8 cellular contexts compared by ENCODE assay signal in genomic region chr10:103916901-103917300, GRCh38. TPM values are rescaled to one million over a fixed set of nuclear protein-coding genes. Genes with fewer than 3 reads are reported as not detected.
DNase-seq lines count a peak whose midpoint lies in the region; ATAC-seq and TF ChIP-seq lines count a peak whose summit lies in the region.

No MANE protein-coding gene starts in this region.

- no peaks in the 10 kb centered on the region for H3K36me3 ChIP-seq in adrenal gland (replicated peaks in 1 of 2)
- H3K36me3 ChIP-seq in right lobe of liver = no peaks in the 10 kb centered on the region
- H3K36me3 ChIP-seq in tibial artery = peaks cover 0 to 9% (median 0%) of the 10 kb centered on the region in 3 donors

- H3K27me3 ChIP-seq in adrenal gland (no peaks in the 10 kb centered on the region), right lobe of liver (no peaks in the 10 kb centered on the region), tibial artery (no peaks in the 10 kb centered on the region)

- intact Hi-C loops in adrenal gland (cut with DNase I) = loop anchor here in 1 of 2 donors (5.0 kb wide), 1 partner anchor 50 kb away; the partner anchor contains the start of gene SLK
- intact Hi-C loops in right lobe of liver (cut with DNase I) = no loop called here
- intact Hi-C loops in tibial artery (cut with DNase I; ENCODE audit: low total_unique reads) = no loop called here

- no peak for TF ChIP-seq CTCF in adrenal gland (IDR thresholded peaks at IDR 0.05)
- TF ChIP-seq CTCF in right lobe of liver (IDR thresholded peaks at IDR 0.05) = no peak
- no peak for TF ChIP-seq CTCF in tibial artery (IDR thresholded peaks at IDR 0.05)

- DNase-seq in activated T-cell treated with anti-CD3 and anti-CD28 coated beads, Interleukin-2, amount 50 U/mL, for 1 hour = peak; percentile 28
- DNase-seq in activated T-cell treated with anti-CD3 and anti-CD28 coated beads for 4 hours = no peak
- no peak for DNase-seq in adrenal gland
- DNase-seq in right lobe of liver = no peak
- no peak for DNase-seq in tibial artery
- DNase-seq in inferior parietal cortex (ENCODE audit: extremely low spot score) = no peak
- DNase-seq in NCI-H69 (lab: John Stamatoyannopoulos, UW) = no peak
- DNase-seq in stimulated activated naive CD4-positive, alpha-beta T cell (lab: John Stamatoyannopoulos, UW) = no peak

- H3K4me1 ChIP-seq in adrenal gland (replicated peaks in 1 of 2) = peaks cover 28 to 31% of the 10 kb centered on the region in 2 donors
- peaks cover 0 to 26% (median 8%) of the 10 kb centered on the region in 4 donors for H3K4me1 ChIP-seq in right lobe of liver
- H3K4me1 ChIP-seq in tibial artery = peaks cover 0 to 31% (median 22%) of the 10 kb centered on the region in 4 donors

- 18 to 25% (median 20%) methylated on average over 2 of the region's 2 CpGs for WGBS in adrenal gland, 4 donors
- WGBS in right lobe of liver (ENCODE audit: insufficient coverage, low coverage, low lambda C conversion rate, missing lambda C conversion rate) = 15% methylated on average over 2 of the region's 2 CpGs

- no peak for TF ChIP-seq POLR2A in adrenal gland (IDR thresholded peaks at IDR 0.05)
- TF ChIP-seq POLR2A in right lobe of liver (IDR thresholded peaks at IDR 0.05) = no peak

- no peak for ATAC-seq in right lobe of liver

- H3K27ac ChIP-seq in adrenal gland = peak overlapping the region; percentile 17 to 97 (median 91)
- peak overlapping the region; percentile 67 to 82 (median 81) for H3K27ac ChIP-seq in right lobe of liver
- peak overlapping the region; percentile 90 to 91 for H3K27ac ChIP-seq in tibial artery

- H3K9me3 ChIP-seq in adrenal gland (replicated peaks in 1 of 3) = no peaks in the 10 kb centered on the region
- H3K9me3 ChIP-seq in right lobe of liver = no peaks in the 10 kb centered on the region
- no peaks in the 10 kb centered on the region for H3K9me3 ChIP-seq in tibial artery

- peak overlapping the region in 1 of 4 donors; percentile 76 for H3K4me3 ChIP-seq in adrenal gland
- H3K4me3 ChIP-seq in right lobe of liver = peak overlapping the region; percentile 53 to 84 (median 62)
- peak overlapping the region; percentile 65 to 75 for H3K4me3 ChIP-seq in tibial artery

RNA-seq across cellular contexts. Expression of gene STN1, which starts 1.1 kb away (rescaled TPM):
- total RNA-seq in adrenal gland (10 to 100 TPM; 24.5 to 50.7 (median 36.2) TPM), right lobe of liver (10 to 100 TPM in 2 of 6 experiments, 1 to 10 TPM in 4; 6.1 to 13.3 (median 6.6) TPM)
- polyA plus RNA-seq in adrenal gland = 10 to 100 TPM; 14.8 to 38.5 (median 18.8) TPM

RNA-seq across cellular contexts. Expression of gene SLK, which starts 50.0 kb away (rescaled TPM):
- total RNA-seq in adrenal gland (10 to 100 TPM; 21.5 to 75.4 (median 31.9) TPM), right lobe of liver (10 to 100 TPM in 5 of 6 experiments, 1 to 10 TPM in 1; 7.9 to 16.3 (median 13.0) TPM)
- polyA plus RNA-seq in adrenal gland = 10 to 100 TPM in 2 of 3 donors, 1 to 10 TPM in 1; 6.7 to 32.2 (median 10.2) TPM
